In genomic region chr7:107971613-107972012, GRCh38 we compare ENCODE assay signal across 12 cellular contexts. TPM values are rescaled to one million over a fixed set of nuclear protein-coding genes. Genes with fewer than 3 reads are reported as not detected.
DNase-seq lines count a peak whose midpoint lies in the region; ATAC-seq and TF ChIP-seq lines count a peak whose summit lies in the region.
"Had no signal": no experiment of that assay in that cellular context is flagged by ENCODE, and none has a peak within 500 bp of the region (broad histone marks: within the 10 kb centered on the region; RNA-seq: fewer than 3 reads in every experiment).

No MANE protein-coding gene starts in this region.

- no peak overlapping the region for H3K4me3 ChIP-seq in prostate gland

- 26% methylated on average over 1 of the region's 1 CpG for WGBS in prostate gland

- H3K27me3 ChIP-seq in prostate gland (replicated peaks; ENCODE audit: insufficient read depth): no peaks in the 10 kb centered on the region

- peak; percentile 16 to 66 for ATAC-seq in left cardiac atrium
- ATAC-seq in GM21515 (IDR thresholded peaks at IDR 0.05; ENCODE audit: unreplicated experiment): no peak
- no peak for ATAC-seq in GM18520 (IDR thresholded peaks at IDR 0.05; ENCODE audit: unreplicated experiment)
- ATAC-seq: HCT116 had no signal

- TF ChIP-seq CTCF in prostate gland (IDR thresholded peaks at IDR 0.05): no peak

- H3K9me3 ChIP-seq in prostate gland: no peaks in the 10 kb centered on the region

- peak overlapping the region; percentile 24 to 33 for H3K27ac ChIP-seq in prostate gland

- no peaks in the 10 kb centered on the region for H3K4me1 ChIP-seq in prostate gland (replicated peaks)

- no peak for TF ChIP-seq POLR2A in prostate gland (IDR thresholded peaks at IDR 0.05)

- DNase-seq in CD1c-positive myeloid dendritic cell (ENCODE audit: extremely low spot score) (peak; percentile 41), amniotic epithelial cell (ENCODE audit: low read depth) (peak; percentile 89), left cardiac atrium (peak; percentile 68), prostate gland (ENCODE audit: low spot score) (no peak), NCI-H1092 (lab: John Stamatoyannopoulos, UW) (no peak), AML-193 (lab: John Stamatoyannopoulos, UW) (no peak)
- DNase-seq: activated CD4-positive, alpha-beta T cell treated with anti-CD3 and anti-CD28 coated beads for 4 hours; activated naive CD8-positive, alpha-beta T cell treated with anti-CD3 and anti-CD28 coated beads, Interleukin-2, amount 10 ng/mL, durations not matched to agents 7 days and 5 days; NCI-H1436 had no signal

- no peaks in the 10 kb centered on the region for H3K36me3 ChIP-seq in prostate gland

- intact Hi-C loops in left cardiac atrium (cut with DNase I): no loop called here
- intact Hi-C loops in prostate gland (cut with DNase I): no loop called here

RNA-seq across cellular contexts. Expression of gene LAMB1, which starts 31.3 kb away (rescaled TPM):
- total RNA-seq in left cardiac atrium (100 to 1,000 TPM; 109 to 123 TPM), prostate gland (10 to 100 TPM; 15.5 to 64.1 TPM)
- total RNA-seq: activated naive CD8-positive, alpha-beta T cell treated with anti-CD3 and anti-CD28 coated beads, Interleukin-2, amount 10 ng/mL, durations not matched to agents 7 days and 5 days had no signal

Comparison
In these comparisons a context has a peak if more than half of its experiments do, and no peak if none do; other contexts are left out.
1. DNase-seq: peak in CD1c-positive myeloid dendritic cell (single experiment), amniotic epithelial cell (single experiment) and left cardiac atrium (single experiment); none in prostate gland (single experiment), NCI-H1092 (single experiment) and AML-193 (0 of 2).
2. ATAC-seq: peak in left cardiac atrium (2 of 2); none in GM21515 (single experiment) and GM18520 (single experiment).